Comparison of ENCODE assay signal across 8 cellular contexts in the genomic region with DNA sequence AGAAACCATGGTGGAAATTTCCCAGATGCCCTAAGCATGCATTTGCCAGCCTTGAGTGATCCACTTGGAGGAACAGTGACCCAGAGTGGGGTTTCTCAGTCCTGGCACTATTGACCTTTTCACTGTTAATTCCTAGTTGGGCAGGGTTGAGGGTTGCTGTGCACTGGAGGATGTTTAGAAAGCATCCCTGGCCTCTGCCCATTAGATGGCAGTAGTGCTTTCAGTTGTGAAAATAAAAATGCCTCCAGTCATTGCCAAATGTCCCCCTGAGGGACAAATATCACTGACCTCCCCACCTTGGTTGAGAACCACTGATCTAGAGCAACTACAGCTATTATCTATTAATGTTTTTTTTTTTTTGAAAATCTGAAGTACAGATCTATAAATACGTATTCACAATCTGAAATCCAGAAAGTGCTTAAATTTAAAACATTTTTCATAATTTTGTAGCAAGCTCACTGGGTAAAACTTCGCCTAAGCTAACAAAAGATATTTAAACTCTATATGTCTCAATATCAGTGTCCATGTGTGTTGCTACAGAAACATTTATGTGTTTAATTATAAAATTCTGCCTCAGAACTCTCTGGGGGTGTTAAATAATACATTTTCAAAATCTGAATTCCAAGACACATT. TPM values are rescaled to one million over a fixed set of nuclear protein-coding genes. Genes with fewer than 3 reads are reported as not detected.
DNase-seq lines count a peak whose midpoint lies in the region; ATAC-seq and TF ChIP-seq lines count a peak whose summit lies in the region.

No MANE protein-coding gene starts in this region.

- H3K79me2 ChIP-seq in Loucy (ENCODE audit: insufficient read depth, low read length): no peaks in the 10 kb centered on the region

- POLR2A ChIA-PET in activated CD8-positive, alpha-beta T cell treated with anti-CD3 and anti-CD28 coated beads, Interleukin-2, amount 10 ng/mL, durations not matched to agents 7 days and 5 days (lab: Charles Lee): no interaction called here

- no peak overlapping the region for H3K9ac ChIP-seq in Loucy (ENCODE audit: low read depth, low read length, poor library complexity, severe bottlenecking)

- H3K9me3 ChIP-seq in Loucy (ENCODE audit: insufficient read depth, low read depth, low read length): no peaks in the 10 kb centered on the region

- no peak overlapping the region for H3K27ac Mint-ChIP-seq in activated CD8-positive, alpha-beta T cell treated with anti-CD3 and anti-CD28 coated beads, Interleukin-2, amount 10 ng/mL, durations not matched to agents 7 days and 5 days

- CTCF ChIA-PET in activated CD8-positive, alpha-beta T cell treated with anti-CD3 and anti-CD28 coated beads, Interleukin-2, amount 10 ng/mL, durations not matched to agents 7 days and 5 days (lab: Charles Lee): interaction anchor here (0.9 to 2.3 kb wide), 7 partner anchors 9 to 292 kb away, joined by 3 to 16 read pairs (median 5); no protein-coding TSS in a partner anchor

- no peak for ATAC-seq in activated CD8-positive, alpha-beta T cell treated with anti-CD3 and anti-CD28 coated beads, Interleukin-2, amount 10 ng/mL, durations not matched to agents 7 days and 5 days
- ATAC-seq in HG03469 (IDR thresholded peaks at IDR 0.05; ENCODE audit: unreplicated experiment) (no peak), HG02938 (IDR thresholded peaks at IDR 0.05; ENCODE audit: unreplicated experiment) (no peak)

- H3K27me3 ChIP-seq in Loucy (ENCODE audit: insufficient read depth, low read length, poor library complexity, severe bottlenecking): no peaks in the 10 kb centered on the region

- H3K4me3 Mint-ChIP-seq in activated CD8-positive, alpha-beta T cell treated with anti-CD3 and anti-CD28 coated beads, Interleukin-2, amount 10 ng/mL, durations not matched to agents 7 days and 5 days: no peak overlapping the region

- H3K4me3 ChIP-seq in Loucy (ENCODE audit: low read length, poor library complexity, severe bottlenecking): no peak overlapping the region

- H2AFZ ChIP-seq in Loucy (ENCODE audit: low read length): no peak overlapping the region

- H3K9me2 ChIP-seq in Loucy (replicated peaks; ENCODE audit: low read depth, low read length): no peaks in the 10 kb centered on the region

- no peaks in the 10 kb centered on the region for H3K9me3 Mint-ChIP-seq in activated CD8-positive, alpha-beta T cell treated with anti-CD3 and anti-CD28 coated beads, Interleukin-2, amount 10 ng/mL, durations not matched to agents 7 days and 5 days (ENCODE audit: insufficient read depth)

- H3K27me3 Mint-ChIP-seq in activated CD8-positive, alpha-beta T cell treated with anti-CD3 and anti-CD28 coated beads, Interleukin-2, amount 10 ng/mL, durations not matched to agents 7 days and 5 days (ENCODE audit: low read depth): no peaks in the 10 kb centered on the region

- H3K36me3 Mint-ChIP-seq in activated CD8-positive, alpha-beta T cell treated with anti-CD3 and anti-CD28 coated beads, Interleukin-2, amount 10 ng/mL, durations not matched to agents 7 days and 5 days (ENCODE audit: low read depth): peaks cover 5% of the 10 kb centered on the region

- H4K20me1 ChIP-seq in Loucy (ENCODE audit: insufficient read depth, low read length, poor library complexity, severe bottlenecking): no peaks in the 10 kb centered on the region

- no peaks in the 10 kb centered on the region for H3F3A ChIP-seq in Loucy (ENCODE audit: low read depth)

- peaks cover 7% of the 10 kb centered on the region; the same call in 1 of the 2 replicates for H3K36me3 ChIP-seq in Loucy (ENCODE audit: insufficient read depth, low read length)

- H3K4me1 Mint-ChIP-seq in activated CD8-positive, alpha-beta T cell treated with anti-CD3 and anti-CD28 coated beads, Interleukin-2, amount 10 ng/mL, durations not matched to agents 7 days and 5 days (ENCODE audit: low read depth): no peaks in the 10 kb centered on the region

- no peak overlapping the region for H3K4me2 ChIP-seq in Loucy (ENCODE audit: low read depth, low read length, poor library complexity, severe bottlenecking)

- peak; percentile 85 for TF ChIP-seq CTCF in Loucy (conservative IDR thresholded peaks at IDR 0.05; ENCODE audit: low read length)

- peak; percentile 27 for DNase-seq in NCI-H2107 treated with DMSO at 0.1 percent for 48 hours (lab: John Stamatoyannopoulos, UW; ENCODE audit: unreplicated experiment)
- DNase-seq in NCI-H2107 (lab: John Stamatoyannopoulos, UW): no peak
- DNase-seq in activated CD8-positive, alpha-beta T cell treated with anti-CD3 and anti-CD28 coated beads, Interleukin-2, amount 10 ng/mL, durations not matched to agents 7 days and 5 days: peak; percentile 44
- DNase-seq in islet precursor cell: peak; percentile 68
- no peak for DNase-seq in activated CD8-positive, alpha-beta memory T cell treated with anti-CD3 and anti-CD28 coated beads, Interleukin-2, amount 50 U/mL, for 4 hours

- peaks cover 9% of the 10 kb centered on the region for H3K4me1 ChIP-seq in Loucy (ENCODE audit: insufficient read depth, low read length, poor library complexity, severe bottlenecking)

RNA-seq across cellular contexts. Expression of gene F3, which starts 27.3 kb away (rescaled TPM):
- not detected for total RNA-seq in activated CD8-positive, alpha-beta T cell treated with anti-CD3 and anti-CD28 coated beads, Interleukin-2, amount 10 ng/mL, durations not matched to agents 7 days and 5 days

Comparison
In these comparisons a context has a peak if more than half of its experiments do, and no peak if none do; other contexts are left out.
1. DNase-seq: peak in NCI-H2107 treated with DMSO at 0.1 percent for 48 hours (single experiment), activated CD8-positive, alpha-beta T cell treated with anti-CD3 and anti-CD28 coated beads, Interleukin-2, amount 10 ng/mL, durations not matched to agents 7 days and 5 days (single experiment) and islet precursor cell (single experiment); none in NCI-H2107 (single experiment) and activated CD8-positive, alpha-beta memory T cell treated with anti-CD3 and anti-CD28 coated beads, Interleukin-2, amount 50 U/mL, for 4 hours (single experiment).